1 cellular context compared by ENCODE assay signal in genomic region chr5:55410840-55411239, GRCh38.
A peak's percentile ranks its signal among the peaks of the same experiment; 100 is the strongest.
TF ChIP-seq lines count a peak whose summit lies in the region.

No MANE protein-coding gene starts in this region.

TF ChIP-seq in GM12878, 131 proteins besides CTCF, POLR2A, EP300 and RAD21 (continued from another document):
- no peak for TF ChIP-seq IRF3 (IDR thresholded peaks at IDR 0.05)
- TF ChIP-seq, protein P1, sequence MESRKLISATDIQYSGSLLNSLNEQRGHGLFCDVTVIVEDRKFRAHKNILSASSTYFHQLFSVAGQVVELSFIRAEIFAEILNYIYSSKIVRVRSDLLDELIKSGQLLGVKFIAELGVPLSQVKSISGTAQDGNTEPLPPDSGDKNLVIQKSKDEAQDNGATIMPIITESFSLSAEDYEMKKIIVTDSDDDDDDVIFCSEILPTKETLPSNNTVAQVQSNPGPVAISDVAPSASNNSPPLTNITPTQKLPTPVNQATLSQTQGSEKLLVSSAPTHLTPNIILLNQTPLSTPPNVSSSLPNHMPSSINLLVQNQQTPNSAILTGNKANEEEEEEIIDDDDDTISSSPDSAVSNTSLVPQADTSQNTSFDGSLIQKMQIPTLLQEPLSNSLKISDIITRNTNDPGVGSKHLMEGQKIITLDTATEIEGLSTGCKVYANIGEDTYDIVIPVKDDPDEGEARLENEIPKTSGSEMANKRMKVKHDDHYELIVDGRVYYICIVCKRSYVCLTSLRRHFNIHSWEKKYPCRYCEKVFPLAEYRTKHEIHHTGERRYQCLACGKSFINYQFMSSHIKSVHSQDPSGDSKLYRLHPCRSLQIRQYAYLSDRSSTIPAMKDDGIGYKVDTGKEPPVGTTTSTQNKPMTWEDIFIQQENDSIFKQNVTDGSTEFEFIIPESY (IDR thresholded peaks at IDR 0.05), result no peak
- no peak for TF ChIP-seq RB1 (IDR thresholded peaks at IDR 0.05; ENCODE audit: borderline replicate concordance)
- peak; percentile 72 for TF ChIP-seq SPI1 (IDR thresholded peaks at IDR 0.05; ENCODE audit: borderline replicate concordance, insufficient read depth, low read depth, low read length)
- TF ChIP-seq, protein P2, sequence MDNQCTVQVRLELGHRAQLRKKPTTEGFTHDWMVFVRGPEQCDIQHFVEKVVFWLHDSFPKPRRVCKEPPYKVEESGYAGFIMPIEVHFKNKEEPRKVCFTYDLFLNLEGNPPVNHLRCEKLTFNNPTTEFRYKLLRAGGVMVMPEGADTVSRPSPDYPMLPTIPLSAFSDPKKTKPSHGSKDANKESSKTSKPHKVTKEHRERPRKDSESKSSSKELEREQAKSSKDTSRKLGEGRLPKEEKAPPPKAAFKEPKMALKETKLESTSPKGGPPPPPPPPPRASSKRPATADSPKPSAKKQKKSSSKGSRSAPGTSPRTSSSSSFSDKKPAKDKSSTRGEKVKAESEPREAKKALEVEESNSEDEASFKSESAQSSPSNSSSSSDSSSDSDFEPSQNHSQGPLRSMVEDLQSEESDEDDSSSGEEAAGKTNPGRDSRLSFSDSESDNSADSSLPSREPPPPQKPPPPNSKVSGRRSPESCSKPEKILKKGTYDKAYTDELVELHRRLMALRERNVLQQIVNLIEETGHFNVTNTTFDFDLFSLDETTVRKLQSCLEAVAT (IDR thresholded peaks at IDR 0.05), result no peak
- TF ChIP-seq IKZF2 (IDR thresholded peaks at IDR 0.05), result peak in 1 of 2 experiments; percentile 25; a peak in 1 of 4 replicates
- TF ChIP-seq, protein P3, sequence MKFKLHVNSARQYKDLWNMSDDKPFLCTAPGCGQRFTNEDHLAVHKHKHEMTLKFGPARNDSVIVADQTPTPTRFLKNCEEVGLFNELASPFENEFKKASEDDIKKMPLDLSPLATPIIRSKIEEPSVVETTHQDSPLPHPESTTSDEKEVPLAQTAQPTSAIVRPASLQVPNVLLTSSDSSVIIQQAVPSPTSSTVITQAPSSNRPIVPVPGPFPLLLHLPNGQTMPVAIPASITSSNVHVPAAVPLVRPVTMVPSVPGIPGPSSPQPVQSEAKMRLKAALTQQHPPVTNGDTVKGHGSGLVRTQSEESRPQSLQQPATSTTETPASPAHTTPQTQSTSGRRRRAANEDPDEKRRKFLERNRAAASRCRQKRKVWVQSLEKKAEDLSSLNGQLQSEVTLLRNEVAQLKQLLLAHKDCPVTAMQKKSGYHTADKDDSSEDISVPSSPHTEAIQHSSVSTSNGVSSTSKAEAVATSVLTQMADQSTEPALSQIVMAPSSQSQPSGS (IDR thresholded peaks at IDR 0.05; ENCODE audit: low read length), result no peak
- no peak for TF ChIP-seq ZNF592 (IDR thresholded peaks at IDR 0.05)
- no peak for TF ChIP-seq NBN (IDR thresholded peaks at IDR 0.05)
